Comparison of ENCODE assay signal across 22 cellular contexts in the genomic region with DNA sequence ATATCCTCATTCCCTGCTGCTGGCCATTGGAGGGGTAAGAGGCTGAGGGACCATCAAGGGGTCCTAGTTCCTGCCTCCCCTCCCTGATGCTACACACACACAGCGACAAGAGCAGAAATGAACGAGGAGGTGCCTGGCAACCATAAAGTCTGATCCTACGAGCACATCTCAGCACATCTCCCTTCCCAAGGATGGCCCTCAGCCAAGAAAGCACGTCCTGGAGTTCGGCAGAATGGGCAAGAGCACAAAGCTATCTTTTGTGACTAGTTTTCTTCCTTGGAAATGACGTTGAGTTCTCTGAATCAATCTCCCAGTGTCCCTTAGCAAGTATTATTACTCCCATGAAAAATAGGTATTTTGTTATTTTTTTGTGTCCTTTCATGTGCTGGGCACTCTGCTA.
"Had no signal": no experiment of that assay in that cellular context is flagged by ENCODE, and none has a peak within 500 bp of the region (broad histone marks: within the 10 kb centered on the region; RNA-seq: fewer than 3 reads in every experiment).

No MANE protein-coding gene starts in this region.

- H3K27me3 ChIP-seq: gastrocnemius medialis, hepatocyte, left lung, neural progenitor cell, spleen, tibial nerve, upper lobe of left lung had no signal

- H3K36me3 ChIP-seq: gastrocnemius medialis, left lung, neural progenitor cell, prostate gland, spleen, thoracic aorta, tibial nerve, upper lobe of left lung had no signal

- DNase-seq: dorsolateral prefrontal cortex; effector CD4-positive, alpha-beta T cell; foreskin fibroblast; gastrocnemius medialis; kidney; left lung; mesenchymal stem cell; naive thymus-derived CD4-positive, alpha-beta T cell; spleen; stimulated activated CD4-positive, alpha-beta T cell treated with anti-CD3 and anti-CD28 coated beads, Interleukin-4, amount 100 ng/mL, for 4 hours; stimulated activated naive CD8-positive, alpha-beta T cell treated with anti-CD3 and anti-CD28 coated beads, Interleukin-15, Interleukin-2, amounts not matched to agents 100 U/mL and 50 U/mL, for 24 hours; upper lobe of left lung had no signal

- H3K27ac Mint-ChIP-seq: mesothelial cell of epicardium; naive thymus-derived CD4-positive, alpha-beta T cell; nephron; neural progenitor cell; stimulated activated memory B cell treated with anti-CD40 and anti-IgM and Interleukin-4, amounts not matched to agents 10 μg/mL and 1 μg/mL and 100 μg/mL, for 72 hours had no signal

- H3K9me3 ChIP-seq: gastrocnemius medialis, prostate gland, thoracic aorta, upper lobe of left lung had no signal

- H3K4me1 ChIP-seq: gastrocnemius medialis, neural progenitor cell, prostate gland, tibial nerve, upper lobe of left lung had no signal

- H3K27ac ChIP-seq: dorsolateral prefrontal cortex, gastrocnemius medialis, hepatocyte, left lung, neural progenitor cell, prostate gland, skin epidermis, spleen, thoracic aorta, tibial nerve, upper lobe of left lung had no signal

- H3K4me3 ChIP-seq: dorsolateral prefrontal cortex, gastrocnemius medialis, hepatocyte, left lung, neural progenitor cell, prostate gland, skin epidermis, spleen, thoracic aorta, tibial nerve, upper lobe of left lung had no signal

- ATAC-seq: gastrocnemius medialis; left lung; naive thymus-derived CD4-positive, alpha-beta T cell; right cardiac atrium; stimulated activated memory B cell treated with anti-CD40 and anti-IgM and Interleukin-4, amounts not matched to agents 10 μg/mL and 1 μg/mL and 100 μg/mL, for 72 hours; stimulated activated naive CD8-positive, alpha-beta T cell treated with anti-CD3 and anti-CD28 coated beads, Interleukin-15, Interleukin-2, amounts not matched to agents 100 U/mL and 50 U/mL, for 24 hours had no signal

- H3K36me3 Mint-ChIP-seq: neural progenitor cell; stimulated activated memory B cell treated with anti-CD40 and anti-IgM and Interleukin-4, amounts not matched to agents 10 μg/mL and 1 μg/mL and 100 μg/mL, for 72 hours had no signal
